13 cellular contexts compared by ENCODE assay signal in the genomic region with DNA sequence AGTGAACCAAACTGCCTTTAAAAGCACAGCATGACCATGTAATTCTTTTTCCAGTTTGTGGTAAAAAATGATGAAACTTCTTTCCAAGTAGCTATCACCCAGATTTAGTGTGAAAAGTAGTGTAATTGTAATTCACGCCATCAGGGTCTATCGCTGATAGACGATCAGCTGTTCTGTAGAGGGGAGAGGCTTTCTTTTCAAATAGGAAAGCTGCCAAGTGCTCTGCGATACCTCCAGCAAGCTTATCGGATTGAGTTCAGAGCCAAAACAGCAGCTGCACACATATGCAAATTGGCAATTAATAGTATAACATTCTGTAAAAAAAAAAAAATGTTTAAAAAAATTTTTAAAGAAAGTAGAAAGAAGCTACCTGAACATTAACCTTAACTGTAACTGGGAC.
DNase-seq lines count a peak whose midpoint lies in the region; ATAC-seq and TF ChIP-seq lines count a peak whose summit lies in the region.
"Had no signal": no experiment of that assay in that cellular context is flagged by ENCODE, and none has a peak within 500 bp of the region (broad histone marks: within the 10 kb centered on the region; RNA-seq: fewer than 3 reads in every experiment).

No MANE protein-coding gene starts in this region.

- no peaks in the 10 kb centered on the region for H3K36me3 ChIP-seq in BE2C
- H3K36me3 ChIP-seq: colonic mucosa had no signal

- ATAC-seq in WTC11: no peak

- CTCF ChIA-PET in WTC11 (lab: Charles Lee): interaction anchor here (0.6 to 1.4 kb wide), 2 partner anchors 9 to 182 kb away, joined by 3 read pairs; no protein-coding TSS in a partner anchor

- no peak overlapping the region for H3K4me3 ChIP-seq in BE2C (ENCODE audit: low read depth, low read length)
- H3K4me3 ChIP-seq: colonic mucosa had no signal

- POLR2A ChIA-PET in WTC11 (lab: Charles Lee): interaction anchor here (1.1 kb wide), 1 partner anchor 9 kb away, joined by 4 read pairs; no protein-coding TSS in a partner anchor

- H3K4me1 ChIP-seq in BE2C: no peaks in the 10 kb centered on the region

- peak overlapping the region; percentile 82 for H3K4me3 Mint-ChIP-seq in WTC11
- H3K4me3 Mint-ChIP-seq in mesothelial cell of epicardium: peak overlapping the region; percentile 44
- H3K4me3 Mint-ChIP-seq in osteocyte (ENCODE audit: unreplicated experiment): no peak overlapping the region

- no peak for TF ChIP-seq CTCF in WTC11 (IDR thresholded peaks at IDR 0.05)
- TF ChIP-seq CTCF in mesothelial cell of epicardium (IDR thresholded peaks at IDR 0.05; ENCODE audit: unreplicated experiment): no peak
- TF ChIP-seq CTCF in osteocyte (IDR thresholded peaks at IDR 0.05): no peak
- no peak for TF ChIP-seq CTCF in BE2C (IDR thresholded peaks at IDR 0.05; ENCODE audit: low read depth, low read length)

- H3K27ac Mint-ChIP-seq in WTC11: no peak overlapping the region
- H3K27ac Mint-ChIP-seq in mesothelial cell of epicardium: peak overlapping the region; percentile 40
- H3K27ac Mint-ChIP-seq in osteocyte (ENCODE audit: unreplicated experiment): no peak overlapping the region

- H3K9me3 ChIP-seq in BE2C: no peaks in the 10 kb centered on the region
- H3K9me3 ChIP-seq: colonic mucosa had no signal

- H3K27me3 Mint-ChIP-seq in WTC11 (ENCODE audit: low read depth) (peaks cover 49% of the 10 kb centered on the region), mesothelial cell of epicardium (ENCODE audit: low read depth) (no peaks in the 10 kb centered on the region), osteocyte (ENCODE audit: unreplicated experiment) (peaks cover 52% of the 10 kb centered on the region)

- H3K36me3 Mint-ChIP-seq in WTC11 (no peaks in the 10 kb centered on the region), mesothelial cell of epicardium (no peaks in the 10 kb centered on the region), osteocyte (ENCODE audit: unreplicated experiment) (no peaks in the 10 kb centered on the region)

- no peaks in the 10 kb centered on the region for H3K9me3 Mint-ChIP-seq in WTC11
- H3K9me3 Mint-ChIP-seq in mesothelial cell of epicardium: no peaks in the 10 kb centered on the region
- H3K9me3 Mint-ChIP-seq in osteocyte (ENCODE audit: unreplicated experiment): no peaks in the 10 kb centered on the region

- DNase-seq in NCI-H2196 (lab: John Stamatoyannopoulos, UW; ENCODE audit: unreplicated experiment) (peak; percentile 21), NCI-H2196 treated with DMSO at 0.1 percent for 48 hours (lab: John Stamatoyannopoulos, UW; ENCODE audit: unreplicated experiment) (no peak), NAMALWA (ENCODE audit: low spot score) (peak; percentile 67), WTC11 (ENCODE audit: low spot score) (no peak), mesothelial cell of epicardium (ENCODE audit: low spot score in 2 of 2, unreplicated experiment in 2 of 2) (no peak), osteocyte (ENCODE audit: extremely low spot score, unreplicated experiment) (no peak), BE2C (no peak)
- DNase-seq in effector CD8-positive, alpha-beta T cell (lab: John Stamatoyannopoulos, UW): no peak
- DNase-seq: activated CD4-positive, CD25-positive, alpha-beta regulatory T cell; colonic mucosa; DMS53; islet precursor cell; NCI-H446 had no signal

- no peaks in the 10 kb centered on the region for H3K27me3 ChIP-seq in BE2C
- H3K27me3 ChIP-seq: colonic mucosa had no signal

- H3K4me1 Mint-ChIP-seq in WTC11 (peaks cover 52% of the 10 kb centered on the region), mesothelial cell of epicardium (peaks cover 44% of the 10 kb centered on the region), osteocyte (ENCODE audit: unreplicated experiment) (no peaks in the 10 kb centered on the region)

TF ChIP-seq in WTC11, 78 proteins besides CTCF, POLR2A, EP300 and RAD21:
- TF ChIP-seq, protein P1, sequence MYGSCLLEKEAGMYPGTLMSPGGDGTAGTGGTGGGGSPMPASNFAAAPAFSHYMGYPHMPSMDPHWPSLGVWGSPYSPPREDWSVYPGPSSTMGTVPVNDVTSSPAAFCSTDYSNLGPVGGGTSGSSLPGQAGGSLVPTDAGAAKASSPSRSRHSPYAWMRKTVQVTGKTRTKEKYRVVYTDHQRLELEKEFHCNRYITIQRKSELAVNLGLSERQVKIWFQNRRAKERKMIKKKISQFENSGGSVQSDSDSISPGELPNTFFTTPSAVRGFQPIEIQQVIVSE (CRISPR knock-in tag; IDR thresholded peaks at IDR 0.05; ENCODE audit: borderline replicate concordance): no peak
- no peak for TF ChIP-seq HMGA2 (CRISPR knock-in tag; IDR thresholded peaks at IDR 0.05)
- no peak for TF ChIP-seq EMX1 (CRISPR knock-in tag; IDR thresholded peaks at IDR 0.05)
- TF ChIP-seq, protein P2, sequence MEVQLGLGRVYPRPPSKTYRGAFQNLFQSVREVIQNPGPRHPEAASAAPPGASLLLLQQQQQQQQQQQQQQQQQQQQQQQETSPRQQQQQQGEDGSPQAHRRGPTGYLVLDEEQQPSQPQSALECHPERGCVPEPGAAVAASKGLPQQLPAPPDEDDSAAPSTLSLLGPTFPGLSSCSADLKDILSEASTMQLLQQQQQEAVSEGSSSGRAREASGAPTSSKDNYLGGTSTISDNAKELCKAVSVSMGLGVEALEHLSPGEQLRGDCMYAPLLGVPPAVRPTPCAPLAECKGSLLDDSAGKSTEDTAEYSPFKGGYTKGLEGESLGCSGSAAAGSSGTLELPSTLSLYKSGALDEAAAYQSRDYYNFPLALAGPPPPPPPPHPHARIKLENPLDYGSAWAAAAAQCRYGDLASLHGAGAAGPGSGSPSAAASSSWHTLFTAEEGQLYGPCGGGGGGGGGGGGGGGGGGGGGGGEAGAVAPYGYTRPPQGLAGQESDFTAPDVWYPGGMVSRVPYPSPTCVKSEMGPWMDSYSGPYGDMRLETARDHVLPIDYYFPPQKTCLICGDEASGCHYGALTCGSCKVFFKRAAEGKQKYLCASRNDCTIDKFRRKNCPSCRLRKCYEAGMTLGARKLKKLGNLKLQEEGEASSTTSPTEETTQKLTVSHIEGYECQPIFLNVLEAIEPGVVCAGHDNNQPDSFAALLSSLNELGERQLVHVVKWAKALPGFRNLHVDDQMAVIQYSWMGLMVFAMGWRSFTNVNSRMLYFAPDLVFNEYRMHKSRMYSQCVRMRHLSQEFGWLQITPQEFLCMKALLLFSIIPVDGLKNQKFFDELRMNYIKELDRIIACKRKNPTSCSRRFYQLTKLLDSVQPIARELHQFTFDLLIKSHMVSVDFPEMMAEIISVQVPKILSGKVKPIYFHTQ (CRISPR knock-in tag; IDR thresholded peaks at IDR 0.05): no peak
- TF ChIP-seq FOXJ3 (CRISPR knock-in tag; IDR thresholded peaks at IDR 0.05; ENCODE audit: borderline replicate concordance): no peak
- TF ChIP-seq CREM (CRISPR knock-in tag; IDR thresholded peaks at IDR 0.05): no peak
- no peak for TF ChIP-seq JAZF1 (CRISPR knock-in tag; IDR thresholded peaks at IDR 0.05)
TF ChIP-seq in WTC11: peak in this region for 0.

Comparison
In these comparisons a context has a peak if more than half of its experiments do, and no peak if none do; other contexts are left out.
1. DNase-seq: peak in NCI-H2196 (single experiment) and NAMALWA (single experiment); none in NCI-H2196 treated with DMSO at 0.1 percent for 48 hours (single experiment), WTC11 (single experiment), mesothelial cell of epicardium (0 of 2), effector CD8-positive, alpha-beta T cell (single experiment), osteocyte (single experiment) and BE2C (single experiment).